1 cellular context compared by ENCODE assay signal in genomic region chr12:111029732-111030131, GRCh38.
TF ChIP-seq lines count a peak whose summit lies in the region.

No MANE protein-coding gene starts in this region.

TF ChIP-seq in HepG2, 621 proteins besides CTCF, POLR2A, EP300 and RAD21 (continued from another document):
- TF ChIP-seq ZBED4 (CRISPR knock-in tag; IDR thresholded peaks at IDR 0.05; ENCODE audit: borderline replicate concordance) (no peak), CAMTA2 (CRISPR knock-in tag; IDR thresholded peaks at IDR 0.05; ENCODE audit: borderline replicate concordance) (no peak), CHD2 (IDR thresholded peaks at IDR 0.05; ENCODE audit: low read depth, low read length) (no peak), PAXIP1 (CRISPR knock-in tag; conservative IDR thresholded peaks at IDR 0.05) (no peak), RERE (CRISPR knock-in tag; IDR thresholded peaks at IDR 0.05; ENCODE audit: low read depth) (no peak), REPIN1 (CRISPR knock-in tag; IDR thresholded peaks at IDR 0.05; ENCODE audit: borderline replicate concordance, low read depth) (no peak), ZNF674 (CRISPR knock-in tag; IDR thresholded peaks at IDR 0.05; ENCODE audit: low read depth) (no peak), U2AF2 (IDR thresholded peaks at IDR 0.05; ENCODE audit: low read depth, low read length) (no peak), RBFOX2 (IDR thresholded peaks at IDR 0.05; ENCODE audit: low read depth, low read length) (no peak), STAT6 (CRISPR knock-in tag; IDR thresholded peaks at IDR 0.05; ENCODE audit: borderline replicate concordance) (no peak)
